15 cellular contexts compared by ENCODE assay signal in the genomic region with DNA sequence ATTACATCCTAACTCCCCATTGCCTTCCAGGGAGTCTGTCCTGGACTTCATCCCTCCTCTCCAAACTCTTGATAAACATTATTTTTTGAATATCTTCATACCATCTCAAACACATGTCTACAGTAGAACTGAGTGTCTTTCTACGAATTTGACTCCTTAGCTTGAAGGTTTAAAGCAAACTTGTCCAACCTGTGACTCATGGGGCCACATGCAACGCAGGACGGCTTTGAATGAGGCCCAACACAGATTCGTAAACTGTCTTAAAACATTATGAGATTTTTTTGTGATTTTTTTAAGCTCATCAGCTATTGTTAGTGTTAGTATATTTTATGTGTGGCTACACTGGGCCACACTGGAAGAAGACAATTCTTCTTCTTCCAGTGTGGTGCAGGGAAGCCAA.
DNase-seq lines count a peak whose midpoint lies in the region; ATAC-seq and TF ChIP-seq lines count a peak whose summit lies in the region.
"Had no signal": no experiment of that assay in that cellular context is flagged by ENCODE, and none has a peak within 500 bp of the region (broad histone marks: within the 10 kb centered on the region; RNA-seq: fewer than 3 reads in every experiment).

No MANE protein-coding gene starts in this region.

- no peaks in the 10 kb centered on the region for H3K27me3 Mint-ChIP-seq in WTC11 (ENCODE audit: low read depth)

- no peak for TF ChIP-seq POLR2A in erythroblast (IDR thresholded peaks at IDR 0.05; ENCODE audit: low read length)

- no peak overlapping the region for H3K4me3 Mint-ChIP-seq in WTC11
- H3K4me3 Mint-ChIP-seq: HFFc6 had no signal

- CTCF ChIA-PET in GM10248 (lab: Yijun Ruan, JAX) = no interaction called here
- CTCF ChIA-PET in WTC11 (lab: Charles Lee) = no interaction called here

- DNase-seq in GM10248 (ENCODE audit: extremely low spot score) (peak; percentile 3), WTC11 (ENCODE audit: low spot score) (no peak), fibroblast of mammary gland (ENCODE audit: low read depth) (peak; percentile 47), sciatic nerve (ENCODE audit: low spot score) (no peak), erythroblast (lab: John Stamatoyannopoulos, UW) (no peak)
- DNase-seq in stimulated activated CD8-positive, alpha-beta memory T cell treated with anti-CD3 and anti-CD28 coated beads, Interleukin-4, amount 100 ng/mL, for 48 hours = no peak
- DNase-seq in effector CD8-positive, alpha-beta T cell (lab: John Stamatoyannopoulos, UW) = no peak
- DNase-seq: AML-193, DMS79 treated with DMSO at 0.1 percent for 48 hours, HFFc6, NCI-H1417 treated with DMSO at 0.1 percent for 48 hours, NCI-H1930, NCI-H345, NCI-H524 treated with DMSO at 0.1 percent for 48 hours, PC-9 had no signal

- H3K4me3 ChIP-seq in fibroblast of mammary gland (ENCODE audit: control insufficient read depth, low read depth, low read length) = no peak overlapping the region
- H3K4me3 ChIP-seq: PC-9 had no signal

- H3K9me3 Mint-ChIP-seq in WTC11 = peaks cover 4% of the 10 kb centered on the region; the same call in 1 of the 2 replicates
- H3K9me3 Mint-ChIP-seq: HFFc6 had no signal

- ATAC-seq in WTC11 = no peak
- ATAC-seq in sciatic nerve = peak; percentile 47

- POLR2A ChIA-PET in GM10248 (lab: Yijun Ruan, JAX) = no interaction called here
- POLR2A ChIA-PET in WTC11 (lab: Charles Lee) = no interaction called here

- H3K4me1 Mint-ChIP-seq in WTC11 = no peaks in the 10 kb centered on the region

- peak overlapping the region; percentile 62; the same call in 1 of the 2 replicates for H3K27ac Mint-ChIP-seq in WTC11

- no peaks in the 10 kb centered on the region for H3K36me3 Mint-ChIP-seq in WTC11

- intact Hi-C loops in sciatic nerve (cut with DNase I) = no loop called here

- TF ChIP-seq CTCF in GM10248 (IDR thresholded peaks at IDR 0.05; ENCODE audit: control extremely low read depth, extremely low read depth, low read depth, missing control alignments) (no peak), WTC11 (IDR thresholded peaks at IDR 0.05) (no peak), fibroblast of mammary gland (conservative IDR thresholded peaks at IDR 0.05; ENCODE audit: control insufficient read depth, insufficient read depth, low read depth, low read length) (no peak)

TF ChIP-seq in WTC11, 78 proteins besides CTCF, POLR2A, EP300 and RAD21:
- TF ChIP-seq ZNF416 (CRISPR knock-in tag; IDR thresholded peaks at IDR 0.05) (no peak), CREM (CRISPR knock-in tag; IDR thresholded peaks at IDR 0.05) (no peak), EMX1 (CRISPR knock-in tag; IDR thresholded peaks at IDR 0.05) (no peak), NFYB (CRISPR knock-in tag; conservative IDR thresholded peaks at IDR 0.05; ENCODE audit: low read depth) (no peak), SOX15 (CRISPR knock-in tag; IDR thresholded peaks at IDR 0.05) (no peak), ZNF423 (CRISPR knock-in tag; IDR thresholded peaks at IDR 0.05) (no peak), ZNF138 (CRISPR knock-in tag; conservative IDR thresholded peaks at IDR 0.05) (no peak)
- TF ChIP-seq, protein P1, sequence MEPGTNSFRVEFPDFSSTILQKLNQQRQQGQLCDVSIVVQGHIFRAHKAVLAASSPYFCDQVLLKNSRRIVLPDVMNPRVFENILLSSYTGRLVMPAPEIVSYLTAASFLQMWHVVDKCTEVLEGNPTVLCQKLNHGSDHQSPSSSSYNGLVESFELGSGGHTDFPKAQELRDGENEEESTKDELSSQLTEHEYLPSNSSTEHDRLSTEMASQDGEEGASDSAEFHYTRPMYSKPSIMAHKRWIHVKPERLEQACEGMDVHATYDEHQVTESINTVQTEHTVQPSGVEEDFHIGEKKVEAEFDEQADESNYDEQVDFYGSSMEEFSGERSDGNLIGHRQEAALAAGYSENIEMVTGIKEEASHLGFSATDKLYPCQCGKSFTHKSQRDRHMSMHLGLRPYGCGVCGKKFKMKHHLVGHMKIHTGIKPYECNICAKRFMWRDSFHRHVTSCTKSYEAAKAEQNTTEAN (CRISPR knock-in tag; IDR thresholded peaks at IDR 0.05) = no peak
- TF ChIP-seq, protein P2, sequence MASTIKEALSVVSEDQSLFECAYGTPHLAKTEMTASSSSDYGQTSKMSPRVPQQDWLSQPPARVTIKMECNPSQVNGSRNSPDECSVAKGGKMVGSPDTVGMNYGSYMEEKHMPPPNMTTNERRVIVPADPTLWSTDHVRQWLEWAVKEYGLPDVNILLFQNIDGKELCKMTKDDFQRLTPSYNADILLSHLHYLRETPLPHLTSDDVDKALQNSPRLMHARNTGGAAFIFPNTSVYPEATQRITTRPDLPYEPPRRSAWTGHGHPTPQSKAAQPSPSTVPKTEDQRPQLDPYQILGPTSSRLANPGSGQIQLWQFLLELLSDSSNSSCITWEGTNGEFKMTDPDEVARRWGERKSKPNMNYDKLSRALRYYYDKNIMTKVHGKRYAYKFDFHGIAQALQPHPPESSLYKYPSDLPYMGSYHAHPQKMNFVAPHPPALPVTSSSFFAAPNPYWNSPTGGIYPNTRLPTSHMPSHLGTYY (CRISPR knock-in tag; IDR thresholded peaks at IDR 0.05) = no peak
TF ChIP-seq in WTC11: peak in this region for 0.

Comparison
In these comparisons a context has a peak if more than half of its experiments do, and no peak if none do; other contexts are left out.
1. DNase-seq: peak in GM10248 (single experiment) and fibroblast of mammary gland (single experiment); none in WTC11 (single experiment), sciatic nerve (single experiment), erythroblast (0 of 2), stimulated activated CD8-positive, alpha-beta memory T cell treated with anti-CD3 and anti-CD28 coated beads, Interleukin-4, amount 100 ng/mL, for 48 hours (single experiment) and effector CD8-positive, alpha-beta T cell (single experiment).